28 cellular contexts compared by ENCODE assay signal in the genomic region with DNA sequence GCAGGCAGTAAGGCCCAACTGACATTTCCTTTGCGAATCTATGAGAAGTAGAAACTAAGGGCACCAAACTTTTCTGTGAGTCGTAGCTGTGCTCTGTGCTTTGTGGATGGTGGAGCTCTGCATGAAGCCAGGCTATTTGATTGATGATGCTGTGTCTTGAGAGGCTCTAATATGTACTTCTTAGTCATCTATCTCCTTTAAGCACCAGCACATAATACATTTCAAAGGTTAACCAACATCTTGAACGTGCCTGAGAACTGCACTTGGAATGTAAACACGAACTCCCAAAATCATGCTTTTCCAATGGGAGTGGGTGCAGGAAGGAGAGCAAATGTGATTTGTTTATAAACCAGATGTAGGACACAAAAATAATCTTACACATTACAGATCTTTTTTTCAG.
A peak's percentile ranks its signal among the peaks of the same experiment; 100 is the strongest.
DNase-seq lines count a peak whose midpoint lies in the region; ATAC-seq, FAIRE-seq and TF ChIP-seq lines count a peak whose summit lies in the region.
"Had no signal": no experiment of that assay in that cellular context is flagged by ENCODE, and none has a peak within 500 bp of the region (broad histone marks: within the 10 kb centered on the region; RNA-seq: fewer than 3 reads in every experiment).

No MANE protein-coding gene starts in this region.

- no peak overlapping the region for H3K4me3 Mint-ChIP-seq in astrocyte (ENCODE audit: unreplicated experiment)
- H3K4me3 Mint-ChIP-seq in glutamatergic neuron (ENCODE audit: unreplicated experiment): no peak overlapping the region
- H3K4me3 Mint-ChIP-seq: activated CD4-positive, alpha-beta memory T cell treated with anti-CD3 and anti-CD28 coated beads for 36 hours; CD8-positive, alpha-beta T cell; natural killer cell; T-helper 2 cell treated with Interferon-gamma antibody and Interleukin-4, amounts not matched to agents 5 μg/mL and 100 μg/mL, for 36 hours had no signal

- no peaks in the 10 kb centered on the region for H3K9me3 Mint-ChIP-seq in astrocyte (ENCODE audit: unreplicated experiment)
- peaks cover 3% of the 10 kb centered on the region for H3K9me3 Mint-ChIP-seq in glutamatergic neuron (ENCODE audit: unreplicated experiment)
- H3K9me3 Mint-ChIP-seq: activated CD4-positive, alpha-beta memory T cell treated with anti-CD3 and anti-CD28 coated beads for 36 hours; CD8-positive, alpha-beta T cell; natural killer cell; T-helper 2 cell treated with Interferon-gamma antibody and Interleukin-4, amounts not matched to agents 5 μg/mL and 100 μg/mL, for 36 hours had no signal

- H3K27me3 ChIP-seq in AG04450 (ENCODE audit: control insufficient read depth, insufficient read depth, low read length) (no peaks in the 10 kb centered on the region), astrocyte (ENCODE audit: insufficient read depth, low read length) (no peaks in the 10 kb centered on the region), Peyer's patch (no peaks in the 10 kb centered on the region)
- H3K27me3 ChIP-seq: breast epithelium, esophagus muscularis mucosa, heart left ventricle, MG63, sigmoid colon, upper lobe of right lung had no signal

- no peaks in the 10 kb centered on the region for H3K36me3 ChIP-seq in astrocyte (ENCODE audit: insufficient read depth, low read length)
- H3K36me3 ChIP-seq in Peyer's patch: no peaks in the 10 kb centered on the region
- H3K36me3 ChIP-seq: breast epithelium, esophagus muscularis mucosa, MG63, upper lobe of right lung had no signal

- CTCF ChIA-PET in AG04450 (lab: Charles Lee): no interaction called here

- H3K4me2 ChIP-seq in astrocyte (ENCODE audit: low read length): no peak overlapping the region

- H3K27ac Mint-ChIP-seq in astrocyte (ENCODE audit: unreplicated experiment): no peak overlapping the region
- H3K27ac Mint-ChIP-seq in glutamatergic neuron (ENCODE audit: unreplicated experiment): no peak overlapping the region
- H3K27ac Mint-ChIP-seq: activated CD4-positive, alpha-beta memory T cell treated with anti-CD3 and anti-CD28 coated beads for 36 hours; CD8-positive, alpha-beta T cell; natural killer cell; T-helper 2 cell treated with Interferon-gamma antibody and Interleukin-4, amounts not matched to agents 5 μg/mL and 100 μg/mL, for 36 hours had no signal

- H3K36me3 Mint-ChIP-seq in astrocyte (ENCODE audit: low read depth, unreplicated experiment): peaks cover 4% of the 10 kb centered on the region
- H3K36me3 Mint-ChIP-seq in glutamatergic neuron (ENCODE audit: unreplicated experiment): no peaks in the 10 kb centered on the region
- H3K36me3 Mint-ChIP-seq: activated CD4-positive, alpha-beta memory T cell treated with anti-CD3 and anti-CD28 coated beads for 36 hours; CD8-positive, alpha-beta T cell; natural killer cell had no signal

- DNase-seq in AG04450 (ENCODE audit: low read depth, low spot score): peak; percentile 53
- DNase-seq in HFF-Myc (ENCODE audit: extremely low read depth, low read depth): peak; percentile 22
- peak; percentile 79 for DNase-seq in astrocyte (ENCODE audit: low read depth)
- DNase-seq in iris pigment epithelial cell (ENCODE audit: low read depth): peak; percentile 36
- DNase-seq in glutamatergic neuron: no peak
- no peak for DNase-seq in Peyer's patch
- DNase-seq: activated CD4-positive, alpha-beta memory T cell treated with anti-CD3 and anti-CD28 coated beads for 36 hours; activated effector memory CD4-positive, alpha-beta T cell treated with Interleukin-2 at 50 U/mL for 16 hours; CD8-positive, alpha-beta T cell; effector memory CD4-positive, alpha-beta T cell; heart left ventricle; MG63; midbrain; natural killer cell; NCI-H1417 treated with DMSO at 0.1 percent for 48 hours; NCI-H2107; NCI-H524 treated with DMSO at 0.1 percent for 48 hours; sigmoid colon; upper lobe of right lung had no signal

- H3K4me1 ChIP-seq in astrocyte (ENCODE audit: insufficient read depth, low read length): peaks cover 9% of the 10 kb centered on the region
- peaks cover 0 to 5% (median 0%) of the 10 kb centered on the region in 4 donors for H3K4me1 ChIP-seq in Peyer's patch
- H3K4me1 ChIP-seq: breast epithelium, upper lobe of right lung had no signal

- ATAC-seq in GM21367 (IDR thresholded peaks at IDR 0.05; ENCODE audit: unreplicated experiment) (no peak), esophagus mucosa (no peak)
- ATAC-seq: CD8-positive, alpha-beta T cell; heart left ventricle; natural killer cell; upper lobe of right lung had no signal

- no peaks in the 10 kb centered on the region for H3K79me2 ChIP-seq in astrocyte (ENCODE audit: insufficient read depth, low read length)

- H3K27ac ChIP-seq in AG04450 (ENCODE audit: low read depth, low read length) (no peak overlapping the region), astrocyte (ENCODE audit: low read depth, low read length) (no peak overlapping the region), Peyer's patch (no peak overlapping the region)
- H3K27ac ChIP-seq: breast epithelium, esophagus muscularis mucosa, heart left ventricle, HL-60, sigmoid colon, SK-N-MC, upper lobe of right lung had no signal

- no peak for FAIRE-seq in astrocyte (lab: Jason Lieb, UNC)
- FAIRE-seq: colon, GM12891 had no signal

- POLR2A ChIA-PET in AG04450 (lab: Yijun Ruan, JAX): no interaction called here

- no peaks in the 10 kb centered on the region for H4K20me1 ChIP-seq in astrocyte (ENCODE audit: insufficient read depth, low read length)

- H3K27me3 Mint-ChIP-seq in astrocyte (ENCODE audit: low read depth, unreplicated experiment): no peaks in the 10 kb centered on the region
- H3K27me3 Mint-ChIP-seq in glutamatergic neuron (ENCODE audit: unreplicated experiment): no peaks in the 10 kb centered on the region

- peaks cover 19% of the 10 kb centered on the region for H3K4me1 Mint-ChIP-seq in astrocyte (ENCODE audit: low read depth, unreplicated experiment)
- H3K4me1 Mint-ChIP-seq in glutamatergic neuron (ENCODE audit: low read depth, unreplicated experiment): peaks cover 8% of the 10 kb centered on the region
- H3K4me1 Mint-ChIP-seq: natural killer cell had no signal

- no peaks in the 10 kb centered on the region for H3K9me3 ChIP-seq in AG04450 (ENCODE audit: control insufficient read depth, insufficient read depth, low read length)
- no peaks in the 10 kb centered on the region for H3K9me3 ChIP-seq in astrocyte (ENCODE audit: insufficient read depth, low read depth, low read length)
- no peaks in the 10 kb centered on the region for H3K9me3 ChIP-seq in Peyer's patch
- H3K9me3 ChIP-seq: breast epithelium, esophagus muscularis mucosa, heart left ventricle, MG63, sigmoid colon, upper lobe of right lung had no signal

- H3K9ac ChIP-seq in astrocyte (ENCODE audit: low read length): no peak overlapping the region

- TF ChIP-seq POLR2A in Peyer's patch (IDR thresholded peaks at IDR 0.05): no peak

- H3K4me3 ChIP-seq in AG04450 (ENCODE audit: low read depth, low read length) (no peak overlapping the region), HFF-Myc (replicated peaks; ENCODE audit: low read depth, low read length) (no peak overlapping the region), astrocyte (ENCODE audit: insufficient read depth, low read depth, low read length) (no peak overlapping the region), Peyer's patch (no peak overlapping the region)
- H3K4me3 ChIP-seq: breast epithelium, esophagus muscularis mucosa, heart left ventricle, MG63, sigmoid colon, SK-N-MC, upper lobe of right lung had no signal

- H2AFZ ChIP-seq in astrocyte (ENCODE audit: low read depth, low read length): no peak overlapping the region

- TF ChIP-seq CTCF in AG04450 (IDR thresholded peaks at IDR 0.05; ENCODE audit: low read depth, low read length): no peak
- TF ChIP-seq CTCF in HFF-Myc (IDR thresholded peaks at IDR 0.05; ENCODE audit: low read depth, low read length, missing control alignments): no peak
- no peak for TF ChIP-seq CTCF in astrocyte (IDR thresholded peaks at IDR 0.05; ENCODE audit: insufficient read depth, low read depth, low read length)
- TF ChIP-seq CTCF in glutamatergic neuron (IDR thresholded peaks at IDR 0.05; ENCODE audit: partially characterized antibody, unreplicated experiment): no peak
- TF ChIP-seq CTCF in Peyer's patch (IDR thresholded peaks at IDR 0.05): no peak

Comparison
In these comparisons a context has a peak if more than half of its experiments do, and no peak if none do; other contexts are left out.
1. DNase-seq: peak in AG04450 (single experiment), HFF-Myc (single experiment), astrocyte (single experiment) and iris pigment epithelial cell (single experiment); none in glutamatergic neuron (single experiment) and Peyer's patch (0 of 3).